In genomic region chr18:32775628-32776027, GRCh38 we compare ENCODE assay signal across 20 cellular contexts. TPM values are rescaled to one million over a fixed set of nuclear protein-coding genes. Genes with fewer than 3 reads are reported as not detected.
DNase-seq lines count a peak whose midpoint lies in the region; ATAC-seq and TF ChIP-seq lines count a peak whose summit lies in the region.
"Had no signal": no experiment of that assay in that cellular context is flagged by ENCODE, and none has a peak within 500 bp of the region (broad histone marks: within the 10 kb centered on the region; RNA-seq: fewer than 3 reads in every experiment).

No MANE protein-coding gene starts in this region.

- H3K4me3 Mint-ChIP-seq in chondrocyte (ENCODE audit: unreplicated experiment), result no peak overlapping the region
- H3K4me3 Mint-ChIP-seq: CD8-positive, alpha-beta memory T cell; IgD-negative memory B cell; T-helper 1 cell treated with Interleukin-12 subunit alpha and Interleukin-12 subunit beta and Interleukin-4 antibody, amounts not matched to agents 30 μg/mL and 1 μg/mL, for 36 hours had no signal

- H3K27me3 Mint-ChIP-seq in chondrocyte (ENCODE audit: low read depth), result peaks cover 40% of the 10 kb centered on the region

- H3K4me1 Mint-ChIP-seq in chondrocyte (ENCODE audit: low read depth), result peaks cover 13% of the 10 kb centered on the region

- peaks cover 4% of the 10 kb centered on the region for H3K9me3 Mint-ChIP-seq in chondrocyte (ENCODE audit: low read depth)
- H3K9me3 Mint-ChIP-seq: IgD-negative memory B cell; T-helper 1 cell treated with Interleukin-12 subunit alpha and Interleukin-12 subunit beta and Interleukin-4 antibody, amounts not matched to agents 30 μg/mL and 1 μg/mL, for 36 hours had no signal

- no peak for TF ChIP-seq CTCF in chondrocyte (IDR thresholded peaks at IDR 0.05)

- no peaks in the 10 kb centered on the region for H3K36me3 Mint-ChIP-seq in chondrocyte (ENCODE audit: low read depth)
- H3K36me3 Mint-ChIP-seq: IgD-negative memory B cell had no signal

- ATAC-seq in GM18517 (IDR thresholded peaks at IDR 0.05; ENCODE audit: unreplicated experiment), result no peak
- ATAC-seq: A549, Panc1 had no signal

- H3K27ac Mint-ChIP-seq in chondrocyte (ENCODE audit: unreplicated experiment), result no peak overlapping the region
- H3K27ac Mint-ChIP-seq: CD8-positive, alpha-beta memory T cell; T-helper 1 cell treated with Interleukin-12 subunit alpha and Interleukin-12 subunit beta and Interleukin-4 antibody, amounts not matched to agents 30 μg/mL and 1 μg/mL, for 36 hours had no signal

- DNase-seq in DMS153 treated with DMSO at 0.1 percent for 48 hours (lab: John Stamatoyannopoulos, UW; ENCODE audit: unreplicated experiment), result peak; percentile 57
- peak; percentile 83 for DNase-seq in NCI-H146 treated with DMSO at 0.1 percent for 48 hours (lab: John Stamatoyannopoulos, UW; ENCODE audit: unreplicated experiment)
- peak; percentile 54 for DNase-seq in NCI-H748 treated with DMSO at 0.1 percent for 48 hours (lab: John Stamatoyannopoulos, UW)
- peak; percentile 83 to 90 for DNase-seq in lung microvascular endothelial cell (ENCODE audit: low read depth in 2 of 2)
- no peak for DNase-seq in activated CD4-positive, alpha-beta T cell treated with anti-CD3 and anti-CD28 coated beads, Interleukin-2, amount 50 U/mL, for 48 hours
- no peak for DNase-seq in chondrocyte (ENCODE audit: low spot score)
- no peak for DNase-seq in activated CD8-positive, alpha-beta memory T cell treated with anti-CD3 and anti-CD28 coated beads, Interleukin-2, amount 50 U/mL, for 4 hours
- DNase-seq: CD8-positive, alpha-beta memory T cell; HCEC 1CT; Karpas-422; MG63; NCI-H1048; NCI-H187 treated with DMSO at 0.1 percent for 48 hours; NCI-H510A; SJCRH30 had no signal

RNA-seq across cellular contexts. Expression of gene KLHL14, which starts 2.8 kb away (rescaled TPM):
- 0.44 and 1.6 TPM in 2 replicates for total RNA-seq in lung microvascular endothelial cell
- not detected in 3 replicates for total RNA-seq in chondrocyte
- total RNA-seq: CD8-positive, alpha-beta memory T cell; SJCRH30 had no signal

Comparison
In these comparisons a context has a peak if more than half of its experiments do, and no peak if none do; other contexts are left out.
1. DNase-seq: peak in DMS153 treated with DMSO at 0.1 percent for 48 hours (single experiment), NCI-H146 treated with DMSO at 0.1 percent for 48 hours (single experiment), NCI-H748 treated with DMSO at 0.1 percent for 48 hours (single experiment) and lung microvascular endothelial cell (2 of 2); none in activated CD4-positive, alpha-beta T cell treated with anti-CD3 and anti-CD28 coated beads, Interleukin-2, amount 50 U/mL, for 48 hours (0 of 2), chondrocyte (single experiment) and activated CD8-positive, alpha-beta memory T cell treated with anti-CD3 and anti-CD28 coated beads, Interleukin-2, amount 50 U/mL, for 4 hours (single experiment).